ENCODE assay signal across 8 cellular contexts in the genomic region with DNA sequence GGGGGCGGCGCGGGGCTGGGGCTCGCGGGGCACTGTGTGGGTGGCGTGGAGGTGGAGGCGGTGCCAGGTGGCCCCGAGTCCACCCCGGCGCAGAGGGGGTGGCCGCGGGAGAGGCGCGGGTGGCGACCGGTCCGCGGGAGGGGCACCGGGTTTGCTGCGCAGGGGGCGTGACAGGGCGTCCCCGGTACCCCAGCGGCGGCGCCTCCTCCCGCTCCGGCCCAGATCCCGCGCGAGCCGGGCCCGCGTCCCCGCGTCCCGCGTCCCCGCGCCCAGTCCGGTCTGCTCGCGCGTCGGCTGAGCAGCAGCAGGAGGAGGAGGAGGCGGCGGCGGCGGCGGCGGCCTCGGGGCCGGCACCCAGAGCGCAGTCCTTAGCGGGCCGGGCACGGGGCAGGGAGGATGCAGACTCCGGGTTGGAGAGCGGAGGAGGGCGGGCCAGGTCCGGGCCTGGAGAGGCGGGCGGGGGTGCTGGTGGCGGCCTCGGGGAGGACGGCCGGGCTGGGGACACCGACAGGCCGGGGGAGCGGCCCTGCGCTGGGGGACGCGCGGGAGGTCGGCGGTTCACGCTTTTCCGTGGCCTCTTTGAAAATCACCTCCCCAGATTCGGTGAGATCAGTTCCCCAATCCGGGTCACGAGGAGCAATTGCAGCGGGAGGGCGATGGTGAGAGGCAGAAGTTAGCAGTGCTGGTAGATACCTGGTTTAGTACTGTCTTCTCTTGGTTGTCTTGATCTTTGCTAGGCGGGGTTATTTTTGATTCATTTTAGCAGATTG. TPM values are rescaled to one million over a fixed set of nuclear protein-coding genes. Genes with fewer than 3 reads are reported as not detected.
A peak's percentile ranks its signal among the peaks of the same experiment; 100 is the strongest.
DNase-seq lines count a peak whose midpoint lies in the region; ATAC-seq lines count a peak whose summit lies in the region.

No MANE protein-coding gene starts in this region.

- DNase-seq in CD1c-positive myeloid dendritic cell (ENCODE audit: extremely low spot score) (peak; percentile 83), NCI-H460 (ENCODE audit: extremely low read depth, low read depth) (peak; percentile 56), substantia nigra (lab: John Stamatoyannopoulos, UW) (peak in 39 of 49 donors; percentile 18 to 86 (median 48))
- peak; percentile 35 for DNase-seq in activated CD8-positive, alpha-beta memory T cell treated with anti-CD3 and anti-CD28 coated beads, Interleukin-2, amount 50 U/mL, for 4 hours

- H3K4me3 ChIP-seq in esophagus (ENCODE audit: low read depth in 1 of 2, low read length in 2 of 2) = peak overlapping the region; percentile 67 to 91
- peak overlapping the region; percentile 84 to 89 for H3K4me3 ChIP-seq in mucosa of rectum (ENCODE audit: low read length in 2 of 2)

- H3K27ac ChIP-seq in esophagus (ENCODE audit: low read depth in 2 of 2, low read length in 1 of 2) = peak overlapping the region; percentile 88 to 94
- H3K27ac ChIP-seq in mucosa of rectum (ENCODE audit: low read depth in 2 of 2, low read length in 2 of 2) = peak overlapping the region; percentile 90 to 94
- H3K27ac ChIP-seq in substantia nigra (ENCODE audit: low read depth, low read length, poor library complexity, severe bottlenecking) = peak overlapping the region; percentile 61

- H3K4me1 ChIP-seq in esophagus (ENCODE audit: control insufficient read depth in 2 of 2, insufficient read depth in 2 of 2, low read length in 1 of 2) (peaks cover 0 to 7% of the 10 kb centered on the region in 2 donors), mucosa of rectum (ENCODE audit: control insufficient read depth in 2 of 2, insufficient read depth in 2 of 2, low read length in 2 of 2) (peaks cover 43 to 44% of the 10 kb centered on the region in 2 donors)

- 1 to 2% methylated on average over 45 to 84 of the region's 84 CpGs for WGBS in esophagus, 2 donors

- peak overlapping the region; percentile 77 to 88 for H3K9ac ChIP-seq in mucosa of rectum (ENCODE audit: low read depth in 1 of 2, low read length in 2 of 2)

- no peaks in the 10 kb centered on the region for H3K9me3 ChIP-seq in esophagus (ENCODE audit: control insufficient read depth in 2 of 2, insufficient read depth in 1 of 2, low read depth in 1 of 2, low read length in 1 of 2)
- H3K9me3 ChIP-seq in mucosa of rectum (ENCODE audit: control insufficient read depth in 2 of 2, low read length in 2 of 2) = no peaks in the 10 kb centered on the region

- H3K27me3 ChIP-seq in esophagus (ENCODE audit: control insufficient read depth in 1 of 2, insufficient read depth in 2 of 2, low read length in 2 of 2) = no peaks in the 10 kb centered on the region
- H3K27me3 ChIP-seq in mucosa of rectum (ENCODE audit: control insufficient read depth in 2 of 2, insufficient read depth in 2 of 2, low read length in 2 of 2) = no peaks in the 10 kb centered on the region

- H3K36me3 ChIP-seq in esophagus (ENCODE audit: control insufficient read depth in 2 of 2, insufficient read depth in 2 of 2, low read length in 1 of 2) = peaks cover 0 to 3% of the 10 kb centered on the region in 2 donors
- H3K36me3 ChIP-seq in mucosa of rectum (ENCODE audit: control insufficient read depth in 2 of 2, insufficient read depth in 2 of 2, low read length in 2 of 2) = no peaks in the 10 kb centered on the region

- ATAC-seq in GM19035 (IDR thresholded peaks at IDR 0.05; ENCODE audit: unreplicated experiment) = peak; percentile 51
- peak; percentile 47 for ATAC-seq in HG03139 (IDR thresholded peaks at IDR 0.05; ENCODE audit: unreplicated experiment)

RNA-seq across cellular contexts. Expression of a gene that starts 1.6 kb away (rescaled TPM):
- total RNA-seq in NCI-H460 (2014; rRNA removed; shearing (Covaris generic)) = 96.0 and 106 TPM in 2 replicates
- 126 and 144 TPM in 2 replicates for polyA plus RNA-seq in NCI-H460 (2014; cell fraction: nucleus; rRNA removed)
- 10 to 100 TPM; 10.3 to 22.8 TPM for polyA plus RNA-seq in esophagus

Comparison
In these comparisons a context has a peak if more than half of its experiments do, and no peak if none do; other contexts are left out.
1. Peak in every context shown above with its lines: DNase-seq, ATAC-seq, H3K4me3 ChIP-seq and H3K27ac ChIP-seq.